In the genomic region with DNA sequence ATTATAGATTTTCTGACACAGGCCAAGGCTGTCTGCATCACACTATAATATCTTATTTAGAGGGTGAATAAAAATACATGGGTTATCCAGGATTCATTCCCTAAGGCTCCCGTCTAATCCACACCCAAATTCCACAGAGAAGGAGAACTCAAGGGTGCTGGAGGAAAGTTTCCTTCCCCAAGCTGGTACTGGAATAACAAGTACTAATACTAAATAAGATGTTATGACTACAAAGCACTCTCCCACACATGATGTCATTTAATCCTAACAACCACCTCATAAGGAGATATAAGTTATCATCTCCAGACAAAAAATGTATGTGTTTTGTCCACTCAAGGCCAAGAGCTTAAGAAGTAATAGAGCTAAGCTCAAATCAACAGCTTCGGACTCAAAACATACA, we compare ENCODE assay signal across 20 cellular contexts. TPM values are rescaled to one million over a fixed set of nuclear protein-coding genes. Genes with fewer than 3 reads are reported as not detected.
DNase-seq lines count a peak whose midpoint lies in the region; ATAC-seq, FAIRE-seq and TF ChIP-seq lines count a peak whose summit lies in the region.
"Had no signal": no experiment of that assay in that cellular context is flagged by ENCODE, and none has a peak within 500 bp of the region (broad histone marks: within the 10 kb centered on the region; RNA-seq: fewer than 3 reads in every experiment).

No MANE protein-coding gene starts in this region.

- H3K27me3 ChIP-seq in HepG2 (ENCODE audit: control insufficient read depth in 1 of 2, insufficient read depth in 2 of 2, low read length in 2 of 2), result no peaks in the 10 kb centered on the region
- no peaks in the 10 kb centered on the region for H3K27me3 ChIP-seq in right lobe of liver
- H3K27me3 ChIP-seq in Panc1 (ENCODE audit: control insufficient read depth, insufficient read depth, low read length), result no peaks in the 10 kb centered on the region
- H3K27me3 ChIP-seq: BLaER1 treated with 17β-estradiol and CSF1 and Interleukin-3, amounts not matched to agents 10 nM and 100 nM had no signal

- no peak for TF ChIP-seq EP300 in HepG2 (IDR thresholded peaks at IDR 0.05; ENCODE audit: low read depth in 2 of 2, low read length in 2 of 2)
- no peak for TF ChIP-seq EP300 in HepG2 (CRISPR knock-in tag; IDR thresholded peaks at IDR 0.05; ENCODE audit: borderline replicate concordance)

- in situ Hi-C loops in HepG2 (cut with HindIII; ENCODE audit: extremely low pct_ligation_motif_present, low pct_unique_long_range_greater_than_20kb), result no loop called here
- in situ Hi-C loops in Panc1 (cut with HindIII; ENCODE audit: low pct_unique_long_range_greater_than_20kb, low sequenced_read_pairs), result no loop called here

- intact Hi-C loops in HepG2 (cut with micrococcal nuclease; ENCODE audit: unreplicated experiment) (no loop called here), right lobe of liver (cut with DNase I) (no loop called here), Panc1 (cut with micrococcal nuclease; ENCODE audit: unreplicated experiment) (no loop called here)

- H4K20me1 ChIP-seq in HepG2 (ENCODE audit: insufficient read depth, low read length), result 0 out of 2 replicates have a peak, but pooled peaks cover 2% of the 10 kb centered on the region

- no peak overlapping the region for H3K9ac ChIP-seq in HepG2 (ENCODE audit: insufficient read depth, low read depth, low read length)
- H3K9ac ChIP-seq: BLaER1 treated with 17β-estradiol and CSF1 and Interleukin-3, amounts not matched to agents 10 nM and 100 nM had no signal

- POLR2A ChIA-PET in HepG2 (lab: Yijun Ruan, JAX), result no interaction called here
- POLR2A ChIA-PET in Panc1 (lab: Charles Lee), result no interaction called here

- ATAC-seq in HepG2, result no peak
- no peak for ATAC-seq in right lobe of liver
- no peak for ATAC-seq in Panc1
- ATAC-seq: A549; CD8-positive, alpha-beta T cell had no signal

- CTCF ChIA-PET in HepG2 (lab: Yijun Ruan, JAX; ENCODE audit: low intra/inter-chr PET ratio, low total read pairs), result no interaction called here
- CTCF ChIA-PET in Panc1 (lab: Charles Lee), result no interaction called here

- H2AFZ ChIP-seq in HepG2 (ENCODE audit: low read length), result no peak overlapping the region

- no peak overlapping the region for H3K4me2 ChIP-seq in HepG2 (ENCODE audit: low read depth, low read length)
- H3K4me2 ChIP-seq: A549; BLaER1 treated with 17β-estradiol and CSF1 and Interleukin-3, amounts not matched to agents 10 nM and 100 nM had no signal

- 98% methylated on average over 2 of the region's 2 CpGs for WGBS in HepG2 (ENCODE audit: low lambda C conversion rate)
- 100% methylated on average over 2 of the region's 2 CpGs for WGBS in right lobe of liver (ENCODE audit: insufficient coverage, low coverage, low lambda C conversion rate, missing lambda C conversion rate)

- H3K79me2 ChIP-seq in HepG2 (ENCODE audit: insufficient read depth, low read length), result no peaks in the 10 kb centered on the region

- TF ChIP-seq POLR2A in HepG2 (IDR thresholded peaks at IDR 0.05; ENCODE audit: insufficient read depth in 1 of 2, low read depth in 2 of 2, low read length in 2 of 2) (no peak), right lobe of liver (IDR thresholded peaks at IDR 0.05) (no peak)

- no peak for TF ChIP-seq RAD21 in HepG2 (CRISPR knock-in tag; IDR thresholded peaks at IDR 0.05)

- BruUV-seq in HepG2 (replicated peaks; lab: Mats Ljungman, UMichigan), result no TSS peak
- BruUV-seq in Panc1 (replicated peaks; lab: Mats Ljungman, UMichigan), result TSS peak; percentile 29

- no peaks in the 10 kb centered on the region for H3K4me1 ChIP-seq in HepG2 (ENCODE audit: insufficient read depth, low read length)
- no peaks in the 10 kb centered on the region for H3K4me1 ChIP-seq in right lobe of liver
- H3K4me1 ChIP-seq in Panc1 (ENCODE audit: control insufficient read depth, insufficient read depth, low read length), result no peaks in the 10 kb centered on the region
- H3K4me1 ChIP-seq: A549; BLaER1 treated with 17β-estradiol and CSF1 and Interleukin-3, amounts not matched to agents 10 nM and 100 nM; Caco-2 had no signal

- no peak for FAIRE-seq in HepG2 (lab: Jason Lieb, UNC)
- FAIRE-seq: A549, D721Med, GM12891, GM19239 had no signal

- no peak for DNase-seq in HepG2 (ENCODE audit: low spot score)
- no peak for DNase-seq in right lobe of liver
- DNase-seq in Panc1 (ENCODE audit: low read depth, low spot score), result no peak
- DNase-seq in amniotic epithelial cell (ENCODE audit: low read depth), result peak; percentile 80
- DNase-seq in mesenteric fat pad (ENCODE audit: low spot score), result no peak
- DNase-seq in NCI-H2171 treated with DMSO at 0.1 percent for 48 hours (lab: John Stamatoyannopoulos, UW), result no peak
- DNase-seq: AML-193; Caco-2; Calu3; CD4-positive, alpha-beta T cell; CD8-positive, alpha-beta T cell; DMS79 treated with DMSO at 0.1 percent for 48 hours; GF-D8 had no signal

- TF ChIP-seq CTCF in HepG2 (CRISPR knock-in tag; IDR thresholded peaks at IDR 0.05) (no peak), right lobe of liver (IDR thresholded peaks at IDR 0.05) (no peak), Panc1 (IDR thresholded peaks at IDR 0.05) (no peak)

- H3K4me3 ChIP-seq in HepG2 (replicated peaks in 1 of 3; ENCODE audit: insufficient read depth in 1 of 3, low read depth in 2 of 3, low read length in 3 of 3) (no peak overlapping the region), right lobe of liver (no peak overlapping the region), Panc1 (ENCODE audit: low read depth in 2 of 2, low read length in 2 of 2) (no peak overlapping the region)
- H3K4me3 ChIP-seq: A549; BLaER1 treated with 17β-estradiol and CSF1 and Interleukin-3, amounts not matched to agents 10 nM and 100 nM had no signal

- no peaks in the 10 kb centered on the region for H3K9me3 ChIP-seq in HepG2 (ENCODE audit: low read length)
- no peaks in the 10 kb centered on the region for H3K9me3 ChIP-seq in right lobe of liver
- H3K9me3 ChIP-seq in Panc1 (ENCODE audit: control insufficient read depth, insufficient read depth, low read depth, low read length), result no peaks in the 10 kb centered on the region
- H3K9me3 ChIP-seq: A549; BLaER1 treated with 17β-estradiol and CSF1 and Interleukin-3, amounts not matched to agents 10 nM and 100 nM; Caco-2 had no signal

- H3K27ac ChIP-seq in HepG2 (ENCODE audit: extremely low read length, insufficient read depth, low read length) (no peak overlapping the region), right lobe of liver (no peak overlapping the region), Panc1 (ENCODE audit: low read length) (no peak overlapping the region)
- H3K27ac ChIP-seq: 22Rv1; A549; BLaER1 treated with 17β-estradiol and CSF1 and Interleukin-3, amounts not matched to agents 10 nM and 100 nM; C4-2B had no signal

- peaks cover 0 to 22% of the 10 kb centered on the region in 2 experiments; a peak in 3 of 5 replicates for H3K36me3 ChIP-seq in HepG2 (replicated peaks in 1 of 2; ENCODE audit: control insufficient read depth in 1 of 2, insufficient read depth in 2 of 2, low read length in 2 of 2)
- peaks cover 0 to 16% (median 2%) of the 10 kb centered on the region in 4 donors for H3K36me3 ChIP-seq in right lobe of liver
- H3K36me3 ChIP-seq in Panc1 (ENCODE audit: control insufficient read depth, insufficient read depth, low read length), result no peaks in the 10 kb centered on the region; the same call in 1 of the 2 replicates

TF ChIP-seq in HepG2, 621 proteins besides CTCF, POLR2A, EP300 and RAD21 (continues in another document):
- TF ChIP-seq HCFC1 (IDR thresholded peaks at IDR 0.05; ENCODE audit: low read depth, low read length), result no peak
- no peak for TF ChIP-seq NFATC3 (CRISPR knock-in tag; IDR thresholded peaks at IDR 0.05)
- 0 out of 2 replicates have a peak, but pooled peaks have one; percentile 10 for TF ChIP-seq ATF7 (IDR thresholded peaks at IDR 0.05)
- TF ChIP-seq ATF7 (CRISPR knock-in tag; IDR thresholded peaks at IDR 0.05), result no peak

RNA-seq across cellular contexts. Expression of a gene that starts 53.0 kb away (rescaled TPM):
- total RNA-seq in HepG2 (2016; rRNA removed; fragmentation: Illumina TruSeq; extraction: Trizol) (32.3 and 35.7 TPM in 2 replicates), right lobe of liver (10 to 100 TPM; 17.1 to 22.5 (median 21.0) TPM), Panc1 (2021; ENCODE audit: unreplicated experiment) (53.3 TPM), mesenteric fat pad (65.8 TPM)
- total RNA-seq in HepG2 (2016; cell fraction: cytosol; rRNA removed; fragmentation: Illumina TruSeq; extraction: Trizol; ENCODE audit: low read depth), result 46.8 and 53.2 TPM in 2 replicates
- total RNA-seq in HepG2 (2016; cell fraction: insoluble cytoplasmic fraction; rRNA removed; fragmentation: Illumina TruSeq; extraction: Trizol), result 32.8 and 35.2 TPM in 2 replicates
- total RNA-seq in HepG2 (2016; cell fraction: membrane; rRNA removed; fragmentation: Illumina TruSeq; extraction: Trizol), result 27.8 and 28.4 TPM in 2 replicates
- total RNA-seq in HepG2 (2016; cell fraction: nucleus; rRNA removed; fragmentation: Illumina TruSeq; extraction: Trizol), result 49.7 and 53.6 TPM in 2 replicates
- 12.6 and 14.3 TPM in 2 replicates for polyA plus RNA-seq in HepG2 (2011; rRNA removed)
- 5.2 and 8.2 TPM in 2 replicates for polyA plus RNA-seq in HepG2 (2011; cell fraction: cytosol; rRNA removed)
- 17.1 and 19.6 TPM in 2 replicates for polyA plus RNA-seq in HepG2 (2011; cell fraction: nucleus; rRNA removed)
- 11.0 and 14.3 TPM in 2 replicates for polyA plus RNA-seq in HepG2 (2012)
- 2.2 and 2.3 TPM in 2 replicates for polyA plus RNA-seq in HepG2 (2016; cell fraction: cytosol; fragmentation: Illumina TruSeq; extraction: Trizol; ENCODE audit: low read depth)
- polyA plus RNA-seq in HepG2 (2016; cell fraction: insoluble cytoplasmic fraction; fragmentation: Illumina TruSeq; extraction: Trizol; ENCODE audit: low read depth), result 19.9 and 22.4 TPM in 2 replicates
- 8.0 and 8.6 TPM in 2 replicates for polyA plus RNA-seq in HepG2 (2016; cell fraction: membrane; fragmentation: Illumina TruSeq; extraction: Trizol; ENCODE audit: low read depth)
- polyA plus RNA-seq in HepG2 (2016; cell fraction: nucleus; fragmentation: Illumina TruSeq; extraction: Trizol; ENCODE audit: insufficient read depth, low read depth), result 20.3 and 23.3 TPM in 2 replicates
- 11.9 and 12.5 TPM in 2 replicates for polyA minus RNA-seq in HepG2 (2011; rRNA and poly(A)+ RNA removed; ENCODE audit: low replicate concordance)
- 17.1 TPM in 2 replicates for polyA minus RNA-seq in HepG2 (2011; cell fraction: cytosol; rRNA and poly(A)+ RNA removed)
- polyA minus RNA-seq in HepG2 (2011; cell fraction: nucleus; rRNA and poly(A)+ RNA removed), result 126 and 139 TPM in 2 replicates
- polyA plus RNA-seq in Panc1 (2012; ENCODE audit: insufficient read length), result 15.6 TPM
